ENCODE assay signal across 9 cellular contexts in the genomic region with DNA sequence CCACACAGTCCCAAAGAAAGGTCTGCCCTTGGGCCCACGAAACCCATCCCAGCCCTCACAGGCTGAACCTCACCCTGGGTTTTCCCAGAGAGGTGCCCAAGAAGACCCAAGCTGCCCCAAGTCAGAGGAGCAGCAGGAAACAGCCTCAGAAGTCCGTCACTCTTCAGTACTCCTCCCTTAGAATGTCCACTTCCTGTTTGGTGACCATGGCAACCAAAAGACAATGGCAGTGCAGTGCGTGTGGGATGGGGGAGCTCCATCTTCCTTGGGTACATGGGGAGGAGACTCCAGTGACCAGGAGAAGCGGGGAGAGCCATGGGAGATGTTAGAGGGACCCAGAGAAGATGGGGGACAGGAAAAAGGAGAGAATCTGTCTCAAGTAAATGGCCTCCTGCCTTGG. TPM values are rescaled to one million over a fixed set of nuclear protein-coding genes. Genes with fewer than 3 reads are reported as not detected.
DNase-seq lines count a peak whose midpoint lies in the region; TF ChIP-seq lines count a peak whose summit lies in the region.
"Had no signal": no experiment of that assay in that cellular context is flagged by ENCODE, and none has a peak within 500 bp of the region (broad histone marks: within the 10 kb centered on the region; RNA-seq: fewer than 3 reads in every experiment).

No MANE protein-coding gene starts in this region.

- CTCF ChIA-PET in GM10248 (lab: Yijun Ruan, JAX) = interaction anchor here (0.8 to 18.2 kb wide), 5 partner anchors 9 to 328 kb away, joined by 3 to 543 read pairs (median 4); a partner anchor contains a TSS
- CTCF ChIA-PET in activated CD4-positive, alpha-beta memory T cell treated with anti-CD3 and anti-CD28 coated beads for 36 hours (lab: Charles Lee) = interaction anchor here (13.9 kb wide), 1 partner anchor 57 kb away, joined by 472 read pairs; a partner anchor contains a TSS

- H3K9me3 Mint-ChIP-seq in activated CD4-positive, alpha-beta memory T cell treated with anti-CD3 and anti-CD28 coated beads for 36 hours = no peaks in the 10 kb centered on the region

- no peaks in the 10 kb centered on the region for H3K27me3 Mint-ChIP-seq in activated CD4-positive, alpha-beta memory T cell treated with anti-CD3 and anti-CD28 coated beads for 36 hours

- peak overlapping the region; percentile 75 for H3K27ac Mint-ChIP-seq in activated CD4-positive, alpha-beta memory T cell treated with anti-CD3 and anti-CD28 coated beads for 36 hours

- H3K4me1 Mint-ChIP-seq in activated CD4-positive, alpha-beta memory T cell treated with anti-CD3 and anti-CD28 coated beads for 36 hours (ENCODE audit: low read depth) = peaks cover 57% of the 10 kb centered on the region

- H3K27ac ChIP-seq in ACC112 (ENCODE audit: low read depth, low read length) = peak overlapping the region; percentile 29; the same call in 1 of the 2 replicates
- H3K27ac ChIP-seq: VCaP had no signal

- H3K36me3 ChIP-seq in ACC112 (ENCODE audit: insufficient read depth, low read length) = no peaks in the 10 kb centered on the region

- peaks cover 35% of the 10 kb centered on the region for H3K36me3 Mint-ChIP-seq in activated CD4-positive, alpha-beta memory T cell treated with anti-CD3 and anti-CD28 coated beads for 36 hours

- peaks cover 10% of the 10 kb centered on the region for H3K4me1 ChIP-seq in ACC112 (ENCODE audit: control insufficient read depth, insufficient read depth, low read length, unreplicated experiment)

- TF ChIP-seq CTCF in GM10248 (IDR thresholded peaks at IDR 0.05; ENCODE audit: control extremely low read depth, extremely low read depth, low read depth, missing control alignments) = no peak

- H2AFZ ChIP-seq in ACC112 (ENCODE audit: low read length, unreplicated experiment) = no peak overlapping the region

- H3K27me3 ChIP-seq in ACC112 (ENCODE audit: insufficient read depth, low read length) = no peaks in the 10 kb centered on the region

- no peak overlapping the region for H3K4me3 Mint-ChIP-seq in activated CD4-positive, alpha-beta memory T cell treated with anti-CD3 and anti-CD28 coated beads for 36 hours

- POLR2A ChIA-PET in GM10248 (lab: Yijun Ruan, JAX) = no interaction called here
- POLR2A ChIA-PET in activated CD4-positive, alpha-beta memory T cell treated with anti-CD3 and anti-CD28 coated beads for 36 hours (lab: Charles Lee) = interaction anchor here (1.5 to 1.9 kb wide), 2 partner anchors 9 to 60 kb away, joined by 4 to 6 read pairs; a partner anchor contains a TSS

- DNase-seq in GM10248 (ENCODE audit: extremely low spot score) (peak; percentile 47), iPS-NIHi7 (ENCODE audit: extremely low spot score) (peak; percentile 64), DMS114 treated with DMSO at 0.1 percent for 48 hours (lab: John Stamatoyannopoulos, UW; ENCODE audit: unreplicated experiment) (no peak), amygdala (lab: John Stamatoyannopoulos, UW) (no peak), putamen (ENCODE audit: low spot score) (no peak)
- peak; percentile 29 for DNase-seq in activated CD4-positive, alpha-beta memory T cell treated with anti-CD3 and anti-CD28 coated beads for 36 hours
- DNase-seq in stimulated activated naive CD4-positive, alpha-beta T cell (lab: John Stamatoyannopoulos, UW) = no peak

- intact Hi-C loops in activated CD4-positive, alpha-beta memory T cell treated with anti-CD3 and anti-CD28 coated beads for 36 hours (cut with micrococcal nuclease) = no loop called here

- H3K79me2 ChIP-seq in ACC112 (ENCODE audit: control insufficient read depth, insufficient read depth, low read length, unreplicated experiment) = no peaks in the 10 kb centered on the region

- no peak overlapping the region for H3K4me3 ChIP-seq in ACC112 (ENCODE audit: low read depth, low read length)

RNA-seq across cellular contexts. Expression of a gene that starts 11.3 kb away (rescaled TPM):
- total RNA-seq in activated CD4-positive, alpha-beta memory T cell treated with anti-CD3 and anti-CD28 coated beads for 36 hours = 10 to 100 TPM; 56.8 to 60.1 TPM

RNA-seq across cellular contexts. Expression of a gene that starts 24.5 kb away (rescaled TPM):
- under 1 TPM; 0.10 to 0.24 TPM for total RNA-seq in activated CD4-positive, alpha-beta memory T cell treated with anti-CD3 and anti-CD28 coated beads for 36 hours

Comparison
In these comparisons a context has a peak if more than half of its experiments do, and no peak if none do; other contexts are left out.
1. DNase-seq: peak in GM10248 (single experiment), activated CD4-positive, alpha-beta memory T cell treated with anti-CD3 and anti-CD28 coated beads for 36 hours (single experiment) and iPS-NIHi7 (single experiment); none in DMS114 treated with DMSO at 0.1 percent for 48 hours (single experiment), amygdala (0 of 56), stimulated activated naive CD4-positive, alpha-beta T cell (0 of 6) and putamen (single experiment).